Comparison of ENCODE assay signal across 23 cellular contexts in the genomic region with DNA sequence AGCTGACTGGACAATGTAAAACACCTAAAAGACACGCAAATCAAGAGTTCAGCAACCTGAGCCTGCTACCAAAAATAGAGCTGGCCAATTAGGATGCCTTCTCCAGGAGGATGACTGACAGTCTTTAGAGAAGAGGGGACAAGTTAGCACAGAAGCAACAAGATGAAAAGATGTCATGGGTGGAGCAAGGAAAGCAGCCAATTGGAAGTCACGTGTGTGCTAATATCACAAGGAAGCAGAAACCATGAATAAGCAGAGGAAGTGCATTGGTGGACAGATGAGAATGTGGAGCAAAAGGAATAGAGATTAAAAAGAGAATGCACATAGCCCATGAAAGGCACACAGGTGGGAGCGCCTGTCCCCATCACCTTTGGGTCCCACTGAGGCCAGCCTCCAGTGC.
"Had no signal": no experiment of that assay in that cellular context is flagged by ENCODE, and none has a peak within 500 bp of the region (broad histone marks: within the 10 kb centered on the region; RNA-seq: fewer than 3 reads in every experiment).

No MANE protein-coding gene starts in this region.

- H3K27ac ChIP-seq: breast epithelium, foreskin keratinocyte, heart right ventricle, left lung, lower lobe of right lung, right lobe of liver, upper lobe of left lung, vagina had no signal

- H3K36me3 ChIP-seq: breast epithelium had no signal

- H3K9me3 ChIP-seq: breast epithelium, heart right ventricle, left lung, lower lobe of right lung, mucosa of descending colon, right lobe of liver, upper lobe of left lung, vagina had no signal

- ATAC-seq: activated CD8-positive, alpha-beta memory T cell treated with anti-CD3 and anti-CD28 coated beads, Interleukin-2, amount 10 ng/mL, durations not matched to agents 7 days and 5 days; activated CD8-positive, alpha-beta T cell treated with anti-CD3 and anti-CD28 coated beads, Interleukin-2, amount 10 ng/mL, durations not matched to agents 7 days and 5 days; activated naive CD4-positive, alpha-beta T cell treated with anti-CD3 and anti-CD28 coated beads, Interleukin-2, amount 50 U/mL, for 72 hours; foreskin keratinocyte; heart right ventricle; left lung; lower lobe of right lung; mucosa of descending colon; right lobe of liver; WTC11 had no signal

- H3K4me1 ChIP-seq: breast epithelium, heart right ventricle, left lung, lower lobe of right lung, upper lobe of left lung, vagina had no signal

- H3K27me3 ChIP-seq: breast epithelium, foreskin keratinocyte, heart right ventricle, left lung, right lobe of liver, upper lobe of left lung, vagina had no signal

- DNase-seq: activated CD4-positive, alpha-beta T cell treated with anti-CD3 and anti-CD28 coated beads, Interleukin-2, amount 50 U/mL, for 1 hour; activated CD8-positive, alpha-beta memory T cell treated with anti-CD3 and anti-CD28 coated beads, Interleukin-2, amount 10 ng/mL, durations not matched to agents 7 days and 5 days; activated CD8-positive, alpha-beta T cell treated with anti-CD3 and anti-CD28 coated beads, Interleukin-2, amount 10 ng/mL, durations not matched to agents 7 days and 5 days; activated naive CD4-positive, alpha-beta T cell; activated T-cell treated with anti-CD3 and anti-CD28 coated beads, Interleukin-2, amount 50 U/mL, for 48 hours; central memory CD4-positive, alpha-beta T cell; dermis blood vessel endothelial cell; effector CD8-positive, alpha-beta T cell; foreskin keratinocyte; heart right ventricle; left lung; lower lobe of right lung; mesendoderm; mucosa of descending colon; right lobe of liver; stimulated activated CD4-positive, alpha-beta T cell treated with anti-CD3 and anti-CD28 coated beads, Interleukin-2, amount 100 ng/mL, for 48 hours; stimulated activated naive CD4-positive, alpha-beta T cell treated with Interleukin-2 at 50 U/mL for 16 hours; T-helper 9 cell; upper lobe of left lung had no signal

- H3K4me3 ChIP-seq: breast epithelium, heart right ventricle, left lung, lower lobe of right lung, mucosa of descending colon, right lobe of liver, upper lobe of left lung, vagina had no signal
